12 cellular contexts compared by ENCODE assay signal in the genomic region with DNA sequence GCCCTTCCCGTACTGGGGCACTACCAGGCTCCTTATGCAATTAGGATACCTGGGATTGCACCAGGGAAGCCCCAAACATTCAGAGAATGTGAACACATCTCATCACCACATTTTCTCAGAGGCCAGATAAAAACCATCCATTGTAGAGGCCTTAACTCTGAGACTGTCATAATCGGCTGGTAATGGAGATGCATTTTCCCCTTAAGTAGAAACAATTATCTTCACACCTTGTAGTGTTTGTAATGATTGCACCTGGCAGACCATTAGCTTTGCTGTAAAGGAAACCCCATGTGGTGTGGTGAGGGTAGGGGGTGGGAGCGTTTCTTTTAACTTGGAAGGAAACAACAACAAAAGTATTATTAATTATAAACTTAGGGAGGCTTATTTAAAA.
A peak's percentile ranks its signal among the peaks of the same experiment; 100 is the strongest.
DNase-seq lines count a peak whose midpoint lies in the region; ATAC-seq and TF ChIP-seq lines count a peak whose summit lies in the region.
"Had no signal": no experiment of that assay in that cellular context is flagged by ENCODE, and none has a peak within 500 bp of the region (broad histone marks: within the 10 kb centered on the region; RNA-seq: fewer than 3 reads in every experiment).

No MANE protein-coding gene starts in this region.

- POLR2A ChIA-PET in SK-N-SH (lab: Yijun Ruan, JAX), result no interaction called here

- no peak for TF ChIP-seq RAD21 in SK-N-SH (IDR thresholded peaks at IDR 0.05; ENCODE audit: low read length)

- H3K4me3 ChIP-seq in SK-N-SH (ENCODE audit: low read depth in 2 of 2, low read length in 1 of 2) (no peak overlapping the region), skeletal muscle satellite cell (ENCODE audit: low read length) (no peak overlapping the region), dorsolateral prefrontal cortex (no peak overlapping the region)
- H3K4me3 ChIP-seq: adrenal gland had no signal

- H3K9ac ChIP-seq in SK-N-SH (no peak overlapping the region), skeletal muscle satellite cell (ENCODE audit: low read depth, low read length) (peak overlapping the region; percentile 34)

- DNase-seq in SK-N-SH (no peak), NCI-H69 (lab: John Stamatoyannopoulos, UW) (peak; percentile 47), dorsolateral prefrontal cortex (no peak), NOMO-1 (lab: John Stamatoyannopoulos, UW; ENCODE audit: unreplicated experiment in 2 of 2) (no peak)
- DNase-seq in stimulated activated CD4-positive, alpha-beta T cell treated with anti-CD3 and anti-CD28 coated beads, Interleukin-2, amount 100 ng/mL, for 48 hours, result no peak
- DNase-seq: activated T-cell treated with anti-CD3 and anti-CD28 coated beads for 4 hours, KBM-7, NCI-H2171 had no signal

- WGBS in SK-N-SH (ENCODE audit: low lambda C conversion rate), result 67% methylated on average over 3 of the region's 3 CpGs

- H3K9me3 ChIP-seq in SK-N-SH (no peaks in the 10 kb centered on the region), skeletal muscle satellite cell (replicated peaks; ENCODE audit: low read length) (no peaks in the 10 kb centered on the region)

- H3K9me2 ChIP-seq in SK-N-SH, result no peaks in the 10 kb centered on the region

- TF ChIP-seq CTCF in SK-N-SH (IDR thresholded peaks at IDR 0.05) (no peak), dorsolateral prefrontal cortex (IDR thresholded peaks at IDR 0.05 in 54 of 56, conservative IDR thresholded peaks at IDR 0.05 in 2 of 56; ENCODE audit: low read depth in 1 of 56, partially characterized antibody in 56 of 56) (no peak)

- intact Hi-C loops in dorsolateral prefrontal cortex (cut with DNase I), result loop anchor here in 1 of 2 donors (5.0 kb wide), 1 partner anchor 104 kb away; no protein-coding TSS in a partner anchor

- H3F3A ChIP-seq in SK-N-SH (replicated peaks; ENCODE audit: insufficient read depth), result peaks cover 14% of the 10 kb centered on the region

- no peaks in the 10 kb centered on the region for H3K36me3 ChIP-seq in SK-N-SH (replicated peaks in 1 of 2; ENCODE audit: control insufficient read depth in 1 of 2, insufficient read depth in 2 of 2, low read length in 1 of 2)
- H3K36me3 ChIP-seq in skeletal muscle satellite cell (ENCODE audit: insufficient read depth, low read length), result no peaks in the 10 kb centered on the region
- H3K36me3 ChIP-seq: adrenal gland had no signal

- H3K27ac ChIP-seq in SK-N-SH (ENCODE audit: low read depth in 2 of 2, low read length in 1 of 2) (peak overlapping the region in 1 of 2 experiments; percentile 22; a peak in 1 of 4 replicates), cingulate gyrus (ENCODE audit: low read depth, low read length) (peak overlapping the region; percentile 23), dorsolateral prefrontal cortex (peak overlapping the region in 16 of 59 donors; percentile 10 to 74 (median 50))
- H3K27ac ChIP-seq: adrenal gland had no signal

- ATAC-seq in SK-N-SH treated with all-trans-retinoic acid at 6 μM for 48 hours, result no peak

- CTCF ChIA-PET in SK-N-SH (lab: Yijun Ruan, JAX), result no interaction called here

- H2AFZ ChIP-seq in SK-N-SH (ENCODE audit: low read depth), result no peak overlapping the region

- H3K79me2 ChIP-seq in SK-N-SH (ENCODE audit: insufficient read depth), result no peaks in the 10 kb centered on the region

- no peak for TF ChIP-seq EP300 in SK-N-SH (IDR thresholded peaks at IDR 0.05; ENCODE audit: borderline replicate concordance in 1 of 2, low read depth in 1 of 2, low read length in 1 of 2)

- H3K4me2 ChIP-seq in SK-N-SH (0 out of 2 replicates have a peak overlapping the region, but pooled peaks have one; percentile 8), skeletal muscle satellite cell (ENCODE audit: low read length) (no peak overlapping the region)

- H3K4me1 ChIP-seq in SK-N-SH (ENCODE audit: control insufficient read depth in 1 of 2, insufficient read depth in 2 of 2, low read depth in 1 of 2, low read length in 1 of 2) (peaks cover 0 to 19% of the 10 kb centered on the region in 2 experiments; a peak in 1 of 4 replicates), skeletal muscle satellite cell (ENCODE audit: control insufficient read depth, insufficient read depth, low read length) (peaks cover 50% of the 10 kb centered on the region)

- H3K27me3 ChIP-seq in SK-N-SH (ENCODE audit: insufficient read depth) (no peaks in the 10 kb centered on the region), skeletal muscle satellite cell (ENCODE audit: control insufficient read depth, insufficient read depth, low read length) (no peaks in the 10 kb centered on the region), dorsolateral prefrontal cortex (no peaks in the 10 kb centered on the region)
- H3K27me3 ChIP-seq: adrenal gland had no signal

- H4K20me1 ChIP-seq in SK-N-SH (ENCODE audit: insufficient read depth), result no peaks in the 10 kb centered on the region

TF ChIP-seq in SK-N-SH, 30 proteins besides CTCF, POLR2A, EP300 and RAD21 (continues in another document):
- TF ChIP-seq EZH2phosphoT487 (IDR thresholded peaks at IDR 0.05; ENCODE audit: borderline replicate concordance, low read depth), result no peak
- TF ChIP-seq ELF1 (IDR thresholded peaks at IDR 0.05), result no peak
- no peak for TF ChIP-seq TEAD4 (IDR thresholded peaks at IDR 0.05; ENCODE audit: borderline replicate concordance, insufficient read depth)
- TF ChIP-seq, protein P1, sequence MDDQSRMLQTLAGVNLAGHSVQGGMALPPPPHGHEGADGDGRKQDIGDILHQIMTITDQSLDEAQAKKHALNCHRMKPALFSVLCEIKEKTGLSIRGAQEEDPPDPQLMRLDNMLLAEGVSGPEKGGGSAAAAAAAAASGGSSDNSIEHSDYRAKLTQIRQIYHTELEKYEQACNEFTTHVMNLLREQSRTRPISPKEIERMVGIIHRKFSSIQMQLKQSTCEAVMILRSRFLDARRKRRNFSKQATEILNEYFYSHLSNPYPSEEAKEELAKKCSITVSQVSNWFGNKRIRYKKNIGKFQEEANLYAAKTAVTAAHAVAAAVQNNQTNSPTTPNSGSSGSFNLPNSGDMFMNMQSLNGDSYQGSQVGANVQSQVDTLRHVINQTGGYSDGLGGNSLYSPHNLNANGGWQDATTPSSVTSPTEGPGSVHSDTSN (IDR thresholded peaks at IDR 0.05), result no peak
- TF ChIP-seq GATA2 (CRISPR knock-in tag; IDR thresholded peaks at IDR 0.05), result no peak
- no peak for TF ChIP-seq CHD2 (IDR thresholded peaks at IDR 0.05; ENCODE audit: low read length, partially characterized antibody)
- TF ChIP-seq NRF1 (IDR thresholded peaks at IDR 0.05; ENCODE audit: low read depth, low read length), result no peak

TF ChIP-seq in SK-N-SH treated with all-trans-retinoic acid at 6 μM for 48 hours, 23 proteins besides CTCF, POLR2A, EP300 and RAD21 (continues in another document):
- TF ChIP-seq ZNF70 (CRISPR knock-in tag; IDR thresholded peaks at IDR 0.05) (no peak), ARNTL (CRISPR knock-in tag; IDR thresholded peaks at IDR 0.05; ENCODE audit: borderline replicate concordance, low read depth) (no peak), RARB (CRISPR knock-in tag; IDR thresholded peaks at IDR 0.05) (no peak), BACH2 (CRISPR knock-in tag; IDR thresholded peaks at IDR 0.05; ENCODE audit: borderline replicate concordance) (no peak), PPARA (CRISPR knock-in tag; IDR thresholded peaks at IDR 0.05; ENCODE audit: borderline replicate concordance) (no peak), ISL1 (CRISPR knock-in tag; IDR thresholded peaks at IDR 0.05) (no peak), ZFP30 (CRISPR knock-in tag; IDR thresholded peaks at IDR 0.05) (no peak), TOX (CRISPR knock-in tag; IDR thresholded peaks at IDR 0.05; ENCODE audit: borderline replicate concordance) (no peak), ZNF565 (CRISPR knock-in tag; conservative IDR thresholded peaks at IDR 0.05; ENCODE audit: low read depth) (no peak), ESRRG (CRISPR knock-in tag; IDR thresholded peaks at IDR 0.05) (no peak)
- TF ChIP-seq, protein P2, sequence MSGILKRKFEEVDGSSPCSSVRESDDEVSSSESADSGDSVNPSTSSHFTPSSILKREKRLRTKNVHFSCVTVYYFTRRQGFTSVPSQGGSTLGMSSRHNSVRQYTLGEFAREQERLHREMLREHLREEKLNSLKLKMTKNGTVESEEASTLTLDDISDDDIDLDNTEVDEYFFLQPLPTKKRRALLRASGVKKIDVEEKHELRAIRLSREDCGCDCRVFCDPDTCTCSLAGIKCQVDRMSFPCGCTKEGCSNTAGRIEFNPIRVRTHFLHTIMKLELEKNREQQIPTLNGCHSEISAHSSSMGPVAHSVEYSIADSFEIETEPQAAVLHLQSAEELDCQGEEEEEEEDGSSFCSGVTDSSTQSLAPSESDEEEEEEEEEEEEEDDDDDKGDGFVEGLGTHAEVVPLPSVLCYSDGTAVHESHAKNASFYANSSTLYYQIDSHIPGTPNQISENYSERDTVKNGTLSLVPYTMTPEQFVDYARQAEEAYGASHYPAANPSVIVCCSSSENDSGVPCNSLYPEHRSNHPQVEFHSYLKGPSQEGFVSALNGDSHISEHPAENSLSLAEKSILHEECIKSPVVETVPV (CRISPR knock-in tag; IDR thresholded peaks at IDR 0.05), result no peak
- TF ChIP-seq, protein P3, sequence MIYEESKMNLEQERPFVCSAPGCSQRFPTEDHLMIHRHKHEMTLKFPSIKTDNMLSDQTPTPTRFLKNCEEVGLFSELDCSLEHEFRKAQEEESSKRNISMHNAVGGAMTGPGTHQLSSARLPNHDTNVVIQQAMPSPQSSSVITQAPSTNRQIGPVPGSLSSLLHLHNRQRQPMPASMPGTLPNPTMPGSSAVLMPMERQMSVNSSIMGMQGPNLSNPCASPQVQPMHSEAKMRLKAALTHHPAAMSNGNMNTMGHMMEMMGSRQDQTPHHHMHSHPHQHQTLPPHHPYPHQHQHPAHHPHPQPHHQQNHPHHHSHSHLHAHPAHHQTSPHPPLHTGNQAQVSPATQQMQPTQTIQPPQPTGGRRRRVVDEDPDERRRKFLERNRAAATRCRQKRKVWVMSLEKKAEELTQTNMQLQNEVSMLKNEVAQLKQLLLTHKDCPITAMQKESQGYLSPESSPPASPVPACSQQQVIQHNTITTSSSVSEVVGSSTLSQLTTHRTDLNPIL (CRISPR knock-in tag; IDR thresholded peaks at IDR 0.05; ENCODE audit: low read depth), result no peak
- TF ChIP-seq, protein P4, sequence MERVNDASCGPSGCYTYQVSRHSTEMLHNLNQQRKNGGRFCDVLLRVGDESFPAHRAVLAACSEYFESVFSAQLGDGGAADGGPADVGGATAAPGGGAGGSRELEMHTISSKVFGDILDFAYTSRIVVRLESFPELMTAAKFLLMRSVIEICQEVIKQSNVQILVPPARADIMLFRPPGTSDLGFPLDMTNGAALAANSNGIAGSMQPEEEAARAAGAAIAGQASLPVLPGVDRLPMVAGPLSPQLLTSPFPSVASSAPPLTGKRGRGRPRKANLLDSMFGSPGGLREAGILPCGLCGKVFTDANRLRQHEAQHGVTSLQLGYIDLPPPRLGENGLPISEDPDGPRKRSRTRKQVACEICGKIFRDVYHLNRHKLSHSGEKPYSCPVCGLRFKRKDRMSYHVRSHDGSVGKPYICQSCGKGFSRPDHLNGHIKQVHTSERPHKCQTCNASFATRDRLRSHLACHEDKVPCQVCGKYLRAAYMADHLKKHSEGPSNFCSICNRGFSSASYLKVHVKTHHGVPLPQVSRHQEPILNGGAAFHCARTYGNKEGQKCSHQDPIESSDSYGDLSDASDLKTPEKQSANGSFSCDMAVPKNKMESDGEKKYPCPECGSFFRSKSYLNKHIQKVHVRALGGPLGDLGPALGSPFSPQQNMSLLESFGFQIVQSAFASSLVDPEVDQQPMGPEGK (CRISPR knock-in tag; IDR thresholded peaks at IDR 0.05; ENCODE audit: borderline replicate concordance), result no peak
